8 cellular contexts compared by ENCODE assay signal in the genomic region with DNA sequence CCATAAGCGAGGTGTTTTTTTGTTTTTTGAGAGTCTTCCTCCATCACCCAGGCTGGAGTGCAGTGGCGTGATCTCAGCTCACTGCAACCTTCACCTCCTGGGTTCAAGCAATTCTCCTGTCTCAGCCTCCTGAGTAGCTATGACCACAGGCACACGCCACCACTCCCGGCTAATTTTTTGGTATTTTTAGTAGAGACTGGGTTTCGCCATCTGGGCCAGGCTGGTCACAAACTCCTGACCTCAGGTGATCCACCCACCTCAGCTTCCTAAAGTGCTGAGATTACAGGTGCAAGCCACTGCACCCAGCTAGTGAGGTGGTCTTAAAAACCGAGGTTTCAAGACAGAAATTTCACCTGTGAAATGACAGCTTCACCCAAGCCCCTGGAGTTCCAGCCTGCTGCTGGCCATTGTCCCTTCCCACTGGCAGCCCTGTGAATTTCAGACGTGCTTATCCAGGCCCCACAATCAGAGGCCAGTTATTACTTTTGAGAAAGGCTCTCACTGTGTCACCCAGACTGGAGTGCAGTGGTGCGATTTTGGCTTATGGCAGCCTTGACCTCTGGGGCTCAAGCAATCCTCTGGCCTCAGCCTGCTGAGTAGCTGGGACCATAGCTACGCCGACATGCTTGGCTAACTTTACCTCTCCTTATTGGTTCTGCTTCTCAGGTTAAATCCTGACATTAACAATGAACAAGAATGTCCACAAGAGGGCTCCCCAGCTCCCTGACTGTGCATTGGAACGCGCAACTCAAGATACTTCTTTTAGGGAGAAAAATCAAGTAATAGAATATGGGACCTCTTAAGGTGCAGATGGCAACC. TPM values are rescaled to one million over a fixed set of nuclear protein-coding genes. Genes with fewer than 3 reads are reported as not detected.
DNase-seq lines count a peak whose midpoint lies in the region; ATAC-seq, FAIRE-seq and TF ChIP-seq lines count a peak whose summit lies in the region.

No MANE protein-coding gene starts in this region.

- H3K27ac Mint-ChIP-seq in activated CD8-positive, alpha-beta memory T cell treated with anti-CD3 and anti-CD28 coated beads, Interleukin-2, amount 10 ng/mL, durations not matched to agents 7 days and 5 days: peak overlapping the region; percentile 90

- CTCF ChIA-PET in activated CD8-positive, alpha-beta memory T cell treated with anti-CD3 and anti-CD28 coated beads, Interleukin-2, amount 10 ng/mL, durations not matched to agents 7 days and 5 days (lab: Charles Lee): interaction anchor here (0.6 to 8.0 kb wide), 24 partner anchors 8 to 1184 kb away, joined by 3 to 86 read pairs (median 4); a partner anchor contains a TSS

- intact Hi-C loops in pancreas (cut with DNase I): no loop called here

- no peaks in the 10 kb centered on the region for H3K27me3 Mint-ChIP-seq in activated CD8-positive, alpha-beta memory T cell treated with anti-CD3 and anti-CD28 coated beads, Interleukin-2, amount 10 ng/mL, durations not matched to agents 7 days and 5 days

- peaks cover 74% of the 10 kb centered on the region for H3K36me3 Mint-ChIP-seq in activated CD8-positive, alpha-beta memory T cell treated with anti-CD3 and anti-CD28 coated beads, Interleukin-2, amount 10 ng/mL, durations not matched to agents 7 days and 5 days

- H3K4me3 ChIP-seq in fibroblast of pulmonary artery (replicated peaks; ENCODE audit: low read depth, low read length) (no peak overlapping the region), pancreas (no peak overlapping the region)

- 69% methylated on average over 12 of the region's 12 CpGs for WGBS in pancreas, 2 donors

- peaks cover 60% of the 10 kb centered on the region for H3K4me1 Mint-ChIP-seq in activated CD8-positive, alpha-beta memory T cell treated with anti-CD3 and anti-CD28 coated beads, Interleukin-2, amount 10 ng/mL, durations not matched to agents 7 days and 5 days

- no peaks in the 10 kb centered on the region for H3K9me3 Mint-ChIP-seq in activated CD8-positive, alpha-beta memory T cell treated with anti-CD3 and anti-CD28 coated beads, Interleukin-2, amount 10 ng/mL, durations not matched to agents 7 days and 5 days (ENCODE audit: low read depth)

- no peaks in the 10 kb centered on the region for H3K9me3 ChIP-seq in pancreas

- peak; percentile 62 for TF ChIP-seq CTCF in GM12872 (IDR thresholded peaks at IDR 0.05; ENCODE audit: insufficient read depth, low read depth, low read length)
- peak; percentile 67 for TF ChIP-seq CTCF in fibroblast of pulmonary artery (IDR thresholded peaks at IDR 0.05; ENCODE audit: low read length, missing control alignments)
- peak; percentile 20 to 47 (median 28) for TF ChIP-seq CTCF in pancreas (IDR thresholded peaks at IDR 0.05)

- H3K4me1 ChIP-seq in pancreas: peaks cover 0 to 23% (median 12%) of the 10 kb centered on the region in 3 donors

- H3K27me3 ChIP-seq in pancreas: no peaks in the 10 kb centered on the region

- peak overlapping the region; percentile 32 for H3K4me3 Mint-ChIP-seq in activated CD8-positive, alpha-beta memory T cell treated with anti-CD3 and anti-CD28 coated beads, Interleukin-2, amount 10 ng/mL, durations not matched to agents 7 days and 5 days

- ATAC-seq in activated CD8-positive, alpha-beta memory T cell treated with anti-CD3 and anti-CD28 coated beads, Interleukin-2, amount 10 ng/mL, durations not matched to agents 7 days and 5 days: peak; percentile 48
- peak; percentile 65 to 73 (median 70) for ATAC-seq in pancreas
- no peak for ATAC-seq in GM19452 (IDR thresholded peaks at IDR 0.05; ENCODE audit: unreplicated experiment)
- no peak for ATAC-seq in HG03095 (IDR thresholded peaks at IDR 0.05; ENCODE audit: unreplicated experiment)

- peaks cover 3 to 40% (median 24%) of the 10 kb centered on the region in 3 donors for H3K36me3 ChIP-seq in pancreas

- peak; percentile 55 for DNase-seq in AG08395 (ENCODE audit: low spot score)
- DNase-seq in NCI-H510A (lab: John Stamatoyannopoulos, UW): peak; percentile 41
- DNase-seq in activated CD8-positive, alpha-beta memory T cell treated with anti-CD3 and anti-CD28 coated beads, Interleukin-2, amount 10 ng/mL, durations not matched to agents 7 days and 5 days: peak; percentile 68
- peak; percentile 78 for DNase-seq in fibroblast of pulmonary artery (ENCODE audit: low read depth)
- peak in 1 of 6 donors; percentile 44 for DNase-seq in pancreas

- FAIRE-seq in pancreas (lab: Jason Lieb, UNC): no peak

- peak overlapping the region in 1 of 4 donors; percentile 4 for H3K27ac ChIP-seq in pancreas

RNA-seq across cellular contexts. Expression of a gene that starts 19.4 kb away (rescaled TPM):
- 1,000 to 10,000 TPM; 2,070 to 2,300 TPM for total RNA-seq in activated CD8-positive, alpha-beta memory T cell treated with anti-CD3 and anti-CD28 coated beads, Interleukin-2, amount 10 ng/mL, durations not matched to agents 7 days and 5 days
- 100 to 1,000 TPM in 4 of 6 donors, 10 to 100 TPM in 2; 69.9 to 299 (median 166) TPM for total RNA-seq in pancreas
- polyA plus RNA-seq in pancreas: 100 to 1,000 TPM in 1 of 2 donors, 10 to 100 TPM in 1; 99.2 to 180 TPM

RNA-seq across cellular contexts. Expression of a gene that starts 41.7 kb away (rescaled TPM):
- 10 to 100 TPM; 38.3 TPM for total RNA-seq in activated CD8-positive, alpha-beta memory T cell treated with anti-CD3 and anti-CD28 coated beads, Interleukin-2, amount 10 ng/mL, durations not matched to agents 7 days and 5 days
- 10 to 100 TPM; 47.8 to 76.7 (median 53.4) TPM for total RNA-seq in pancreas
- polyA plus RNA-seq in pancreas: 10 to 100 TPM; 27.0 to 40.6 TPM

Comparison
In these comparisons a context has a peak if more than half of its experiments do, and no peak if none do; other contexts are left out.
1. ATAC-seq: peak in activated CD8-positive, alpha-beta memory T cell treated with anti-CD3 and anti-CD28 coated beads, Interleukin-2, amount 10 ng/mL, durations not matched to agents 7 days and 5 days (single experiment) and pancreas (4 of 4); none in GM19452 (single experiment) and HG03095 (single experiment).
2. RNA of a gene that starts 19.4 kb away (total RNA-seq): 2,070 to 2,300 TPM in activated CD8-positive, alpha-beta memory T cell treated with anti-CD3 and anti-CD28 coated beads, Interleukin-2, amount 10 ng/mL, durations not matched to agents 7 days and 5 days; 69.9 to 299 TPM in pancreas; every median in the first group is over 4 times any median in the second.
3. Peak in every context shown above with its lines, with median percentiles within 50 percentile points of each other: CTCF ChIP-seq.